Comparison of ENCODE assay signal across 19 cellular contexts in the genomic region with DNA sequence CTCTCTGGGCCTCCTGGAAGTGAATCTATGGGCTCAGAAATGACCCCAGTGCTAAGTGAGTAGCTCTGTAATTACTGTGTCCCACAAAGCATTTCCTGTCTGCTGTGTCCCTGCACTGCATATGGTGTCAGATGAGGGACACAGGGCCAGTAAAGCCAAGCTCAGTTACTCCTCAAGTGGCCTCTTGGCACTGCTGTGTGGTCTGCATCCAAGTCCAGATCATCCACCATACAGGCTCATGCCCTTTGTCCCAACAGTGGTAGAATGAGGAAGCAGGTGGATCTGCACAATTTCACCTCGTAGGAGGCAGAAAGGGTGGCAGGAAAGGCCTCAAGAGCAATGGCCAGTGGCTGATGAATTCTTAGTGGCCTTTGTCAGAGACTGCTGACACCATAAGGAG.
DNase-seq lines count a peak whose midpoint lies in the region; ATAC-seq, FAIRE-seq and TF ChIP-seq lines count a peak whose summit lies in the region.
"Had no signal": no experiment of that assay in that cellular context is flagged by ENCODE, and none has a peak within 500 bp of the region (broad histone marks: within the 10 kb centered on the region; RNA-seq: fewer than 3 reads in every experiment).

No MANE protein-coding gene starts in this region.

- intact Hi-C loops in HCT116 (cut with micrococcal nuclease) = no loop called here

- H4K20me1 ChIP-seq in HCT116 (ENCODE audit: insufficient read depth) (no peaks in the 10 kb centered on the region), neural progenitor cell (ENCODE audit: low read depth) (no peaks in the 10 kb centered on the region), osteoblast (ENCODE audit: insufficient read depth, low read length) (no peaks in the 10 kb centered on the region)

- TF ChIP-seq CTCF in HCT116 (IDR thresholded peaks at IDR 0.05 in 2 of 3, conservative IDR thresholded peaks at IDR 0.05 in 1 of 3; ENCODE audit: borderline replicate concordance in 1 of 3, insufficient read depth in 1 of 3, low read depth in 2 of 3, low read length in 2 of 3) (no peak), neural progenitor cell (IDR thresholded peaks at IDR 0.05) (no peak), osteoblast (IDR thresholded peaks at IDR 0.05; ENCODE audit: extremely low read depth, low read depth, low read length) (no peak)

- no peaks in the 10 kb centered on the region for H3K9me3 Mint-ChIP-seq in neural progenitor cell

- POLR2A ChIA-PET in HCT116 (lab: Charles Lee) = no interaction called here

- no peak overlapping the region for H3K27ac ChIP-seq in HCT116 (ENCODE audit: low read depth, low read length)
- H3K27ac ChIP-seq in neural progenitor cell = no peak overlapping the region
- no peak overlapping the region for H3K27ac ChIP-seq in osteoblast (ENCODE audit: low read depth, low read length)
- H3K27ac ChIP-seq: KMS-11, RWPE1 had no signal

- no peak overlapping the region for H3K4me3 Mint-ChIP-seq in neural progenitor cell
- H3K4me3 Mint-ChIP-seq: B cell; CD4-positive, CD25-positive, alpha-beta regulatory T cell; T-helper 17 cell had no signal

- H3K4me3 ChIP-seq in HCT116 (replicated peaks in 1 of 2; ENCODE audit: low read depth in 1 of 2, low read length in 2 of 2) (no peak overlapping the region), neural progenitor cell (no peak overlapping the region), osteoblast (ENCODE audit: insufficient read depth, low read length) (no peak overlapping the region)
- H3K4me3 ChIP-seq: MG63 had no signal

- H3K27ac Mint-ChIP-seq in neural progenitor cell = no peak overlapping the region
- H3K27ac Mint-ChIP-seq: B cell; CD4-positive, CD25-positive, alpha-beta regulatory T cell; T-helper 17 cell had no signal

- RAD21 ChIA-PET in HCT116 (lab: Charles Lee; ENCODE audit: low non-redundant PET in 1 of 2, low total read pairs in 2 of 2, uncharacterized antibody in 2 of 2, unreplicated experiment in 2 of 2) = no interaction called here

- H2AFZ ChIP-seq in HCT116 (ENCODE audit: low read depth, low read length, poor library complexity, severe bottlenecking) = no peak overlapping the region
- H2AFZ ChIP-seq in neural progenitor cell (replicated peaks) = peak overlapping the region; percentile 52
- no peak overlapping the region for H2AFZ ChIP-seq in osteoblast (ENCODE audit: low read length)

- H3K9me3 ChIP-seq in HCT116 (ENCODE audit: control insufficient read depth in 1 of 2, insufficient read depth in 1 of 2, low read depth in 1 of 2, low read length in 2 of 2) = no peaks in the 10 kb centered on the region
- no peaks in the 10 kb centered on the region for H3K9me3 ChIP-seq in neural progenitor cell (ENCODE audit: low read depth)
- no peaks in the 10 kb centered on the region for H3K9me3 ChIP-seq in osteoblast (ENCODE audit: low read depth, low read length)
- H3K9me3 ChIP-seq: MG63 had no signal

- H3K36me3 Mint-ChIP-seq in neural progenitor cell = no peaks in the 10 kb centered on the region
- H3K36me3 Mint-ChIP-seq: CD4-positive, CD25-positive, alpha-beta regulatory T cell had no signal

- no peak overlapping the region for H3K9ac ChIP-seq in HCT116 (ENCODE audit: low read length)
- no peak overlapping the region for H3K9ac ChIP-seq in neural progenitor cell
- H3K9ac ChIP-seq: KMS-11 had no signal

- DNase-seq in DMS79 (lab: John Stamatoyannopoulos, UW) (peak; percentile 56), HCT116 (ENCODE audit: low read depth, low spot score) (no peak), NCI-H69 (lab: John Stamatoyannopoulos, UW) (peak; percentile 78), neural progenitor cell (ENCODE audit: low spot score) (no peak), osteoblast (ENCODE audit: insufficient read length, low spot score, missing footprints) (no peak), GM12892 (ENCODE audit: insufficient read length) (no peak)
- DNase-seq: CD4-positive, CD25-positive, alpha-beta regulatory T cell; GDM1; MG63; NCI-H1417 treated with DMSO at 0.1 percent for 48 hours; NCI-H2171 treated with DMSO at 0.1 percent for 48 hours; NCI-H526; T-helper 17 cell had no signal

- H3K27me3 ChIP-seq in HCT116 (ENCODE audit: insufficient read depth, low read length) (no peaks in the 10 kb centered on the region), neural progenitor cell (no peaks in the 10 kb centered on the region), osteoblast (ENCODE audit: insufficient read depth, low read length) (peaks cover 11% of the 10 kb centered on the region)
- H3K27me3 ChIP-seq: MG63 had no signal

- FAIRE-seq in GM12892 (lab: Jason Lieb, UNC) = no peak
- FAIRE-seq: H1, HepG2 had no signal

- H3K4me2 ChIP-seq in HCT116 (ENCODE audit: low read length) (no peak overlapping the region), neural progenitor cell (no peak overlapping the region), osteoblast (ENCODE audit: insufficient read depth, low read length) (no peak overlapping the region)
- H3K4me2 ChIP-seq: KMS-11 had no signal

- no peaks in the 10 kb centered on the region for H3K79me2 ChIP-seq in HCT116 (ENCODE audit: insufficient read depth, low read length)
- no peaks in the 10 kb centered on the region for H3K79me2 ChIP-seq in neural progenitor cell (ENCODE audit: low read depth)
- H3K79me2 ChIP-seq in osteoblast (ENCODE audit: insufficient read depth, low read length) = no peaks in the 10 kb centered on the region

- H3K9me2 ChIP-seq in HCT116 (ENCODE audit: insufficient read depth) = no peaks in the 10 kb centered on the region

- ATAC-seq in HCT116 = no peak
- ATAC-seq in HG03280 (IDR thresholded peaks at IDR 0.05; ENCODE audit: unreplicated experiment) = no peak
- ATAC-seq: HepG2, T-helper 17 cell had no signal

- H3K4me1 Mint-ChIP-seq in neural progenitor cell = peaks cover 11% of the 10 kb centered on the region
- H3K4me1 Mint-ChIP-seq: B cell; CD4-positive, CD25-positive, alpha-beta regulatory T cell had no signal

- H3K4me1 ChIP-seq in HCT116 (ENCODE audit: control insufficient read depth in 1 of 2, insufficient read depth in 2 of 2, low read length in 2 of 2) (no peaks in the 10 kb centered on the region), neural progenitor cell (peaks cover 23% of the 10 kb centered on the region), osteoblast (ENCODE audit: insufficient read depth, low read length) (no peaks in the 10 kb centered on the region)

- CTCF ChIA-PET in HCT116 (lab: Charles Lee) = no interaction called here

- BruUV-seq in HCT116 (replicated peaks; lab: Mats Ljungman, UMichigan) = no TSS peak

- peaks cover 7% of the 10 kb centered on the region for H3K27me3 Mint-ChIP-seq in neural progenitor cell (ENCODE audit: insufficient read depth, low read depth)

- H3K36me3 ChIP-seq in HCT116 (ENCODE audit: control insufficient read depth in 1 of 2, insufficient read depth in 2 of 2, low read length in 2 of 2) = no peaks in the 10 kb centered on the region
- H3K36me3 ChIP-seq in neural progenitor cell = no peaks in the 10 kb centered on the region
- no peaks in the 10 kb centered on the region for H3K36me3 ChIP-seq in osteoblast (ENCODE audit: insufficient read depth, low read length)
- H3K36me3 ChIP-seq: MG63 had no signal

- no peaks in the 10 kb centered on the region for H3F3A ChIP-seq in neural progenitor cell (ENCODE audit: low read depth)

- no peak for TF ChIP-seq RAD21 in HCT116 (IDR thresholded peaks at IDR 0.05; ENCODE audit: low read depth)

- no peak for TF ChIP-seq POLR2A in HCT116 (IDR thresholded peaks at IDR 0.05; ENCODE audit: borderline replicate concordance, extremely low read depth, insufficient read depth, insufficient read length)
- TF ChIP-seq POLR2A in GM12892 (IDR thresholded peaks at IDR 0.05; ENCODE audit: low read depth, low read length) = no peak

TF ChIP-seq in HCT116, 20 proteins besides CTCF, POLR2A, EP300 and RAD21:
- TF ChIP-seq REST (IDR thresholded peaks at IDR 0.05; ENCODE audit: low read depth) (0 out of 2 replicates have a peak, but pooled peaks have one; percentile 3), EZH2 (IDR thresholded peaks at IDR 0.05) (no peak), POLR2AphosphoS5 (IDR thresholded peaks at IDR 0.05; ENCODE audit: low read depth, low read length) (no peak), CEBPB (IDR thresholded peaks at IDR 0.05; ENCODE audit: low read depth) (no peak), CBX3 (IDR thresholded peaks at IDR 0.05; ENCODE audit: low read depth) (no peak)
- TF ChIP-seq, protein P1, sequence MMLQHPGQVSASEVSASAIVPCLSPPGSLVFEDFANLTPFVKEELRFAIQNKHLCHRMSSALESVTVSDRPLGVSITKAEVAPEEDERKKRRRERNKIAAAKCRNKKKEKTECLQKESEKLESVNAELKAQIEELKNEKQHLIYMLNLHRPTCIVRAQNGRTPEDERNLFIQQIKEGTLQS (IDR thresholded peaks at IDR 0.05) = no peak
- TF ChIP-seq, protein P2, sequence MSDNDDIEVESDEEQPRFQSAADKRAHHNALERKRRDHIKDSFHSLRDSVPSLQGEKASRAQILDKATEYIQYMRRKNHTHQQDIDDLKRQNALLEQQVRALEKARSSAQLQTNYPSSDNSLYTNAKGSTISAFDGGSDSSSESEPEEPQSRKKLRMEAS (IDR thresholded peaks at IDR 0.05) = no peak

Comparison
In these comparisons a context has a peak if more than half of its experiments do, and no peak if none do; other contexts are left out.
1. DNase-seq: peak in DMS79 (single experiment) and NCI-H69 (single experiment); none in HCT116 (single experiment), neural progenitor cell (single experiment), osteoblast (single experiment) and GM12892 (single experiment).